ENCODE assay signal across 13 cellular contexts in genomic region chr9:114894206-114894605, GRCh38. TPM values are rescaled to one million over a fixed set of nuclear protein-coding genes. Genes with fewer than 3 reads are reported as not detected.
A peak's percentile ranks its signal among the peaks of the same experiment; 100 is the strongest.
DNase-seq lines count a peak whose midpoint lies in the region; ATAC-seq and TF ChIP-seq lines count a peak whose summit lies in the region.
"Had no signal": no experiment of that assay in that cellular context is flagged by ENCODE, and none has a peak within 500 bp of the region (broad histone marks: within the 10 kb centered on the region; RNA-seq: fewer than 3 reads in every experiment).

No MANE protein-coding gene starts in this region.

- peak overlapping the region; percentile 93 for H4K91ac ChIP-seq in IMR-90 (ENCODE audit: insufficient read depth, low read depth, low read length)

- peak overlapping the region; percentile 93 for H2AK5ac ChIP-seq in IMR-90 (ENCODE audit: low read depth, low read length)

- H2BK20ac ChIP-seq in IMR-90 (ENCODE audit: low read depth, low read length), result peak overlapping the region; percentile 94

- peaks cover 24% of the 10 kb centered on the region for H3K4me1 ChIP-seq in IMR-90 (ENCODE audit: control insufficient read depth, insufficient read depth, low read length)
- peaks cover 32% of the 10 kb centered on the region for H3K4me1 ChIP-seq in mesodermal cell (ENCODE audit: control insufficient read depth, insufficient read depth, low read length, poor library complexity, severe bottlenecking)

- DNase-seq in CD1c-positive myeloid dendritic cell (ENCODE audit: extremely low spot score), result peak; percentile 43
- peak; percentile 27 for DNase-seq in IMR-90
- DNase-seq in activated naive CD8-positive, alpha-beta T cell treated with anti-CD3 and anti-CD28 coated beads, Interleukin-2, amount 50 U/mL, for 24 hours, result no peak
- no peak for DNase-seq in GOT3 (lab: John Stamatoyannopoulos, UW)
- DNase-seq in stimulated activated CD4-positive, alpha-beta T cell treated with anti-CD3 and anti-CD28 coated beads, Interleukin-12 subunit alpha, Interleukin-12 subunit beta, amount 100 ng/mL, for 4 hours, result no peak
- DNase-seq: activated gamma-delta T cell treated with Interleukin-2 at 50 U/mL for 16 hours, DMS79, lower lobe of right lung, NCI-H2171 treated with DMSO at 0.1 percent for 48 hours had no signal

- dilution Hi-C loops in IMR-90 (cut with HindIII; ENCODE audit: low sequenced_read_pairs, unreplicated experiment), result no loop called here

- peak overlapping the region; percentile 3 to 83; a peak in 3 of 4 replicates for H4K8ac ChIP-seq in IMR-90 (ENCODE audit: low read depth in 2 of 2, low read length in 2 of 2)

- H3K18ac ChIP-seq in IMR-90 (ENCODE audit: low read depth, low read length), result peak overlapping the region; percentile 92

- no peaks in the 10 kb centered on the region for H4K20me1 ChIP-seq in IMR-90 (ENCODE audit: insufficient read depth, low read length)

- POLR2A ChIA-PET in IMR-90 (lab: Charles Lee; ENCODE audit: unreplicated experiment), result interaction anchor here (0.8 kb wide), 1 partner anchor 20 kb away, joined by 3 read pairs; no protein-coding TSS in a partner anchor

- no peak overlapping the region for H2AFZ ChIP-seq in IMR-90 (replicated peaks; ENCODE audit: low read length, poor library complexity)

- H3K23ac ChIP-seq in IMR-90 (ENCODE audit: low read depth, low read length), result peak overlapping the region; percentile 94

- CTCF ChIA-PET in IMR-90 (lab: Yijun Ruan, JAX), result interaction anchor here (1.0 kb wide), 1 partner anchor 213 kb away, joined by 3 read pairs; no protein-coding TSS in a partner anchor

- peak overlapping the region; percentile 90 for H2BK5ac ChIP-seq in IMR-90 (ENCODE audit: low read depth, low read length, poor library complexity, severe bottlenecking)

- H2AK9ac ChIP-seq in IMR-90 (replicated peaks; ENCODE audit: low read depth, low read length, poor library complexity), result peak overlapping the region; percentile 7

- H4K5ac ChIP-seq in IMR-90 (ENCODE audit: low read depth, low read length), result peak overlapping the region; percentile 73

- peak overlapping the region; percentile 71 for H2BK15ac ChIP-seq in IMR-90 (ENCODE audit: low read depth, low read length)

- peak overlapping the region; percentile 84 for H2BK120ac ChIP-seq in IMR-90 (ENCODE audit: low read depth, low read length)

- 14% methylated on average over 1 of the region's 3 CpGs; no CpG with 5 or more reads in 1 of the 2 experiments for WGBS in IMR-90 (ENCODE audit: extremely low coverage in 2 of 2, insufficient read length in 1 of 2), 2 experiments
- 50 to 64% methylated on average over 2 to 3 of the region's 3 CpGs for WGBS in mesodermal cell (ENCODE audit: insufficient coverage in 2 of 2), 2 experiments

- peaks cover 24% of the 10 kb centered on the region for H3K9me1 ChIP-seq in IMR-90 (ENCODE audit: insufficient read depth, low read length)

- H3K79me1 ChIP-seq in IMR-90 (ENCODE audit: low read depth in 1 of 2, low read length in 2 of 2), result no peaks in the 10 kb centered on the region

- H3K9me3 Mint-ChIP-seq in activated naive CD8-positive, alpha-beta T cell treated with anti-CD3 and anti-CD28 coated beads, Interleukin-2, amount 50 U/mL, for 24 hours, result peaks cover 10% of the 10 kb centered on the region

- TF ChIP-seq POLR2A in IMR-90 (IDR thresholded peaks at IDR 0.05; ENCODE audit: low read depth, low read length), result no peak

- peak overlapping the region; percentile 74 for H3K27ac ChIP-seq in IMR-90 (ENCODE audit: insufficient read depth, low read length)
- peak overlapping the region; percentile 99 for H3K27ac ChIP-seq in mesodermal cell (ENCODE audit: low read depth, low read length, severe bottlenecking)

- no peaks in the 10 kb centered on the region for H3K9me3 ChIP-seq in IMR-90 (ENCODE audit: control insufficient read depth, insufficient read depth, low read length)
- H3K9me3 ChIP-seq in mesodermal cell (ENCODE audit: control insufficient read depth, low read length), result no peaks in the 10 kb centered on the region
- H3K9me3 ChIP-seq: lower lobe of right lung had no signal

- intact Hi-C loops in IMR-90 (cut with micrococcal nuclease), result no loop called here

- H3K4me3 ChIP-seq in IMR-90 (ENCODE audit: insufficient read depth, low read depth, low read length), result no peak overlapping the region
- no peak overlapping the region for H3K4me3 ChIP-seq in mesodermal cell (ENCODE audit: extremely low read depth, insufficient read depth, low read length, poor library complexity, severe bottlenecking)
- H3K4me3 ChIP-seq: lower lobe of right lung had no signal

- no peak overlapping the region; the same call in 1 of the 2 replicates for H3K4me2 ChIP-seq in IMR-90 (ENCODE audit: low read depth, low read length)

- H3K27ac Mint-ChIP-seq in activated naive CD8-positive, alpha-beta T cell treated with anti-CD3 and anti-CD28 coated beads, Interleukin-2, amount 50 U/mL, for 24 hours, result peak overlapping the region; percentile 92

- no peak for TF ChIP-seq CTCF in IMR-90 (conservative IDR thresholded peaks at IDR 0.05; ENCODE audit: low read depth, low read length)

- no peaks in the 10 kb centered on the region for H3K27me3 ChIP-seq in IMR-90 (ENCODE audit: control insufficient read depth, insufficient read depth, low read length)

- H3K4me1 Mint-ChIP-seq in activated naive CD8-positive, alpha-beta T cell treated with anti-CD3 and anti-CD28 coated beads, Interleukin-2, amount 50 U/mL, for 24 hours, result peaks cover 68% of the 10 kb centered on the region

- no peaks in the 10 kb centered on the region for H3K27me3 Mint-ChIP-seq in activated naive CD8-positive, alpha-beta T cell treated with anti-CD3 and anti-CD28 coated beads, Interleukin-2, amount 50 U/mL, for 24 hours

- no TSS peak for BruUV-seq in IMR-90 (replicated peaks; lab: Mats Ljungman, UMichigan)

- H3K14ac ChIP-seq in IMR-90 (replicated peaks; ENCODE audit: low read depth, low read length), result peak overlapping the region; percentile 39

- in situ Hi-C loops in IMR-90 (cut with MboI; ENCODE audit: low sequenced_read_pairs), result no loop called here

- no peaks in the 10 kb centered on the region for H3K36me3 ChIP-seq in IMR-90 (ENCODE audit: control insufficient read depth, insufficient read depth, low read length)
- H3K36me3 ChIP-seq in mesodermal cell (ENCODE audit: control insufficient read depth, insufficient read depth, low read length), result no peaks in the 10 kb centered on the region
- H3K36me3 ChIP-seq: lower lobe of right lung had no signal

- peak overlapping the region; percentile 24 for H3K4me3 Mint-ChIP-seq in activated naive CD8-positive, alpha-beta T cell treated with anti-CD3 and anti-CD28 coated beads, Interleukin-2, amount 50 U/mL, for 24 hours

- no peak overlapping the region for H3K9ac ChIP-seq in IMR-90 (ENCODE audit: low read depth, low read length)

- ATAC-seq in IMR-90 (ENCODE audit: low read depth) (no peak; the same call in 1 of the 2 replicates), HG02840 (IDR thresholded peaks at IDR 0.05; ENCODE audit: low FRiP score, unreplicated experiment) (no peak), HG02678 (IDR thresholded peaks at IDR 0.05; ENCODE audit: unreplicated experiment) (no peak)
- no peak for ATAC-seq in activated naive CD8-positive, alpha-beta T cell treated with anti-CD3 and anti-CD28 coated beads, Interleukin-2, amount 50 U/mL, for 24 hours

- peak overlapping the region; percentile 44 for H3K56ac ChIP-seq in IMR-90 (ENCODE audit: extremely low read depth, insufficient read depth, low read length)

- peak overlapping the region; percentile 75 for H3K4ac ChIP-seq in IMR-90 (ENCODE audit: low read depth, low read length)

- no peak for TF ChIP-seq RAD21 in IMR-90 (IDR thresholded peaks at IDR 0.05; ENCODE audit: low read length)

- peaks cover 1% of the 10 kb centered on the region for H3K36me3 Mint-ChIP-seq in activated naive CD8-positive, alpha-beta T cell treated with anti-CD3 and anti-CD28 coated beads, Interleukin-2, amount 50 U/mL, for 24 hours (ENCODE audit: low read depth)

TF ChIP-seq in IMR-90, 13 proteins besides CTCF, POLR2A, EP300 and RAD21:
- TF ChIP-seq RCOR1 (IDR thresholded peaks at IDR 0.05; ENCODE audit: insufficient replicate concordance, low read length), result no peak
- TF ChIP-seq USF2 (IDR thresholded peaks at IDR 0.05; ENCODE audit: low read depth, low read length), result no peak
- no peak for TF ChIP-seq RFX5 (IDR thresholded peaks at IDR 0.05; ENCODE audit: low read depth, low read length)
- no peak for TF ChIP-seq SMC3 (IDR thresholded peaks at IDR 0.05; ENCODE audit: low read depth, low read length)
- no peak for TF ChIP-seq CHD1 (IDR thresholded peaks at IDR 0.05; ENCODE audit: low read depth, low read length)
- TF ChIP-seq ELK1 (IDR thresholded peaks at IDR 0.05; ENCODE audit: borderline replicate concordance, low read depth, low read length), result no peak
- TF ChIP-seq CEBPB (IDR thresholded peaks at IDR 0.05; ENCODE audit: low read depth, low read length), result peak; percentile 62; the same call in 1 of the 2 replicates
- no peak for TF ChIP-seq MXI1 (IDR thresholded peaks at IDR 0.05; ENCODE audit: borderline replicate concordance, low read depth, low read length)

RNA-seq across cellular contexts. Expression of gene TNFSF8, which starts 36.2 kb away (rescaled TPM):
- total RNA-seq in IMR-90 (2012; rRNA removed), result not detected in 2 replicates
- not detected in 2 replicates for polyA plus RNA-seq in IMR-90 (2012; rRNA removed)
- polyA plus RNA-seq in IMR-90 (2012; cell fraction: cytosol; rRNA removed), result not detected in 2 replicates
- not detected in 2 replicates for polyA plus RNA-seq in IMR-90 (2012; cell fraction: nucleus; rRNA removed; ENCODE audit: low replicate concordance)
- polyA plus RNA-seq in mesodermal cell (2013, experiment 1 of 2), result not detected
- polyA plus RNA-seq in mesodermal cell (2013, experiment 2 of 2), result not detected
- total RNA-seq: HT1080 had no signal

Comparison
In these comparisons a context has a peak if more than half of its experiments do, and no peak if none do; other contexts are left out.
1. DNase-seq: peak in CD1c-positive myeloid dendritic cell (single experiment) and IMR-90 (single experiment); none in activated naive CD8-positive, alpha-beta T cell treated with anti-CD3 and anti-CD28 coated beads, Interleukin-2, amount 50 U/mL, for 24 hours (single experiment), GOT3 (single experiment) and stimulated activated CD4-positive, alpha-beta T cell treated with anti-CD3 and anti-CD28 coated beads, Interleukin-12 subunit alpha, Interleukin-12 subunit beta, amount 100 ng/mL, for 4 hours (single experiment).